ENCODE assay signal across 8 cellular contexts in the genomic region with DNA sequence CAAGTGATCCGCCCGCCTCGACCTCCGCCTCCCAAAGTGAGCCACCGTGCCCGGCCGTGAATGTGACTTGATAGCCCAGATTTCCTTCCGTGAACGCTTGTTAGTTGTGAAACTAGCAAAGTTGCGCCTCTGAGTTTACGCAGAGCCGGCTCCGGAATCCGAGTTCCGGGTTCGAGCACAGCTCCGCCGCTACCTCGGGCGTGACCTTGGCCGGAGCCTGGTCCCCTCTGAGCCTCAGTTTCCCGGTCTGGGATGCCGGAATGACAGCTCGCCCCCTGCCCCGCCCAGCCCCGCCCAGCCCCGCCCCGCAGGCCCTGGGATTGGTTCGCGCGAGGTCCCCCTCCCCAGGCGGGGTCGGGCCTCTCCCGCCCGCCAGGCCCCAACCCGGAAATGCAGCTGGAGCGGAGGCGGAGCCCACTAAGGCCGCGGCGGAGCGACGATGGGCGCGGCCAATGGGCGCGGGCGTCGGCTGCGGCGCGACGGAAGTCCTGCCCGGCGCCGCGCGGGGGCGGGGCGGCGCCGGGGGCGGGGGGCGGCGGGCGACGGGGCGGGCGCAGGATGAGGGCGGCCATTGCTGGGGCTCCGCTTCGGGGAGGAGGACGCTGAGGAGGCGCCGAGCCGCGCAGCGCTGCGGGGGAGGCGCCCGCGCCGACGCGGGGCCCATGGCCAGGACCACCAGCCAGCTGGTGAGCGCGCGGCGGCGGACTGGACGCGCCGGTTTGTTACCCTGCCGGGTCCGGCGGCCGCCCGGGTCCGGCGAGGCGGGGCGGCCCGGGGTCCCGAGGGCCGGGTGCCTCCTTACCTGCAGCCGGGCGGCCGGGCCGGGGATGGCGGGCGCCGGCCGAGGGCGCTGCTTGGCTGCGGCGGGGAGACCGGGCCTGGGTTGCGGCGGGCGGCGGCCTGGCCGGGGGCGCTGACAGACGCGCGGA. TPM values are rescaled to one million over a fixed set of nuclear protein-coding genes. Genes with fewer than 3 reads are reported as not detected.
DNase-seq lines count a peak whose midpoint lies in the region; ATAC-seq and TF ChIP-seq lines count a peak whose summit lies in the region.

A gene (plus strand): TSS at position 571 of the 929 bp plus-strand sequence. CDS start 92 bp downstream, at position 663.

- H3F3A ChIP-seq in Loucy (ENCODE audit: low read depth) (no peaks in the 10 kb centered on the region), neural cell (ENCODE audit: insufficient read depth, low read length, poor library complexity, severe bottlenecking) (no peaks in the 10 kb centered on the region)

- H3K27ac Mint-ChIP-seq in stimulated activated naive CD8-positive, alpha-beta T cell treated with anti-CD3 and anti-CD28 coated beads, Interleukin-15, amount 100 ng/mL, for 72 hours = peak within 1 kb of the TSS; percentile 95 to 97

- TF ChIP-seq CTCF in Loucy (conservative IDR thresholded peaks at IDR 0.05; ENCODE audit: low read length) = no peak
- TF ChIP-seq CTCF in fibroblast of the aortic adventitia (IDR thresholded peaks at IDR 0.05; ENCODE audit: insufficient read depth, low read length) = no peak
- no peak for TF ChIP-seq CTCF in neural cell (IDR thresholded peaks at IDR 0.05; ENCODE audit: poor library complexity, severe bottlenecking)

- no peaks in the 10 kb centered on the region for H3K36me3 ChIP-seq in H7 (replicated peaks; ENCODE audit: control insufficient read depth, insufficient read depth, low read length)
- no peaks in the 10 kb centered on the region for H3K36me3 ChIP-seq in Loucy (ENCODE audit: insufficient read depth, low read length)
- no peaks in the 10 kb centered on the region for H3K36me3 ChIP-seq in neural cell (ENCODE audit: insufficient read depth, low read length)

- H3K4me3 Mint-ChIP-seq in stimulated activated naive CD8-positive, alpha-beta T cell treated with anti-CD3 and anti-CD28 coated beads, Interleukin-15, amount 100 ng/mL, for 72 hours = peak within 1 kb of the TSS; percentile 88 to 94

- H2AFZ ChIP-seq in Loucy (ENCODE audit: low read length) (peak within 1 kb of the TSS; percentile 87), neural cell (ENCODE audit: low read depth, low read length) (no peak within 1 kb of the TSS)

- TF ChIP-seq RAD21 in neural cell (conservative IDR thresholded peaks at IDR 0.05) = no peak

- H3K9me3 Mint-ChIP-seq in stimulated activated naive CD8-positive, alpha-beta T cell treated with anti-CD3 and anti-CD28 coated beads, Interleukin-15, amount 100 ng/mL, for 72 hours = no peaks in the 10 kb centered on the region

- no peaks in the 10 kb centered on the region for H4K20me1 ChIP-seq in Loucy (ENCODE audit: insufficient read depth, low read length, poor library complexity, severe bottlenecking)
- no peaks in the 10 kb centered on the region for H4K20me1 ChIP-seq in neural cell (ENCODE audit: insufficient read depth)

- H3K27me3 ChIP-seq in H7 (ENCODE audit: control insufficient read depth, insufficient read depth, low read length) (no peaks in the 10 kb centered on the region), Loucy (ENCODE audit: insufficient read depth, low read length, poor library complexity, severe bottlenecking) (no peaks in the 10 kb centered on the region), neural cell (ENCODE audit: insufficient read depth, low read depth, low read length) (no peaks in the 10 kb centered on the region)

- peak within 1 kb of the TSS; percentile 69 for H3K4me2 ChIP-seq in Loucy (ENCODE audit: low read depth, low read length, poor library complexity, severe bottlenecking)
- peak within 1 kb of the TSS; percentile 55 for H3K4me2 ChIP-seq in neural cell (ENCODE audit: low read length)

- no peaks in the 10 kb centered on the region for H3K9me2 ChIP-seq in Loucy (replicated peaks; ENCODE audit: low read depth, low read length)
- H3K9me2 ChIP-seq in neural cell (ENCODE audit: insufficient read depth, low read length) = no peaks in the 10 kb centered on the region

- DNase-seq in EL (peak; percentile 94), H7 (peak; percentile 100), SHP77 (lab: John Stamatoyannopoulos, UW) (peak; percentile 84 to 90), fibroblast of the aortic adventitia (ENCODE audit: low read depth) (peak; percentile 90)
- DNase-seq in activated effector memory CD4-positive, alpha-beta T cell treated with Interleukin-2 at 50 U/mL for 16 hours = peak; percentile 96
- DNase-seq in stimulated activated naive CD8-positive, alpha-beta T cell treated with anti-CD3 and anti-CD28 coated beads, Interleukin-15, amount 100 ng/mL, for 72 hours = peak; percentile 95 to 96

- ATAC-seq in stimulated activated naive CD8-positive, alpha-beta T cell treated with anti-CD3 and anti-CD28 coated beads, Interleukin-15, amount 100 ng/mL, for 72 hours = peak; percentile 90

- H3K9ac ChIP-seq in Loucy (ENCODE audit: low read depth, low read length, poor library complexity, severe bottlenecking) (peak within 1 kb of the TSS; percentile 48), neural cell (ENCODE audit: low read length) (peak within 1 kb of the TSS; percentile 59)

- H3K79me2 ChIP-seq in Loucy (ENCODE audit: insufficient read depth, low read length) (peaks cover 14% of the 10 kb centered on the region; the same call in 1 of the 2 replicates), neural cell (replicated peaks; ENCODE audit: insufficient read depth, low read length) (peaks cover 12% of the 10 kb centered on the region)

- TF ChIP-seq EP300 in neural cell (conservative IDR thresholded peaks at IDR 0.05; ENCODE audit: poor library complexity, severe bottlenecking) = no peak

- peaks cover 1% of the 10 kb centered on the region for H3K4me1 ChIP-seq in Loucy (ENCODE audit: insufficient read depth, low read length, poor library complexity, severe bottlenecking)

- no peaks in the 10 kb centered on the region for H3K27me3 Mint-ChIP-seq in stimulated activated naive CD8-positive, alpha-beta T cell treated with anti-CD3 and anti-CD28 coated beads, Interleukin-15, amount 100 ng/mL, for 72 hours

- H3K4me1 Mint-ChIP-seq in stimulated activated naive CD8-positive, alpha-beta T cell treated with anti-CD3 and anti-CD28 coated beads, Interleukin-15, amount 100 ng/mL, for 72 hours = peaks cover 47% of the 10 kb centered on the region

- H3K9me3 ChIP-seq in Loucy (ENCODE audit: insufficient read depth, low read depth, low read length) (no peaks in the 10 kb centered on the region), neural cell (ENCODE audit: low read length) (no peaks in the 10 kb centered on the region)

- no peak within 1 kb of the TSS for H3K27ac ChIP-seq in neural cell (ENCODE audit: low read length)

- peak within 1 kb of the TSS; percentile 62 for H3K4me3 ChIP-seq in H7 (ENCODE audit: insufficient read depth, low read depth, low read length)
- peak within 1 kb of the TSS; percentile 75 for H3K4me3 ChIP-seq in Loucy (ENCODE audit: low read length, poor library complexity, severe bottlenecking)
- peak within 1 kb of the TSS; percentile 76 for H3K4me3 ChIP-seq in fibroblast of the aortic adventitia (ENCODE audit: low read depth, low read length)
- peak within 1 kb of the TSS; percentile 69 for H3K4me3 ChIP-seq in neural cell (ENCODE audit: low read length)

TF ChIP-seq in neural cell, 6 proteins besides CTCF, POLR2A, EP300 and RAD21:
- peak; percentile 62 for TF ChIP-seq POLR2AphosphoS5 (IDR thresholded peaks at IDR 0.05)
- TF ChIP-seq MXI1 (conservative IDR thresholded peaks at IDR 0.05; ENCODE audit: poor library complexity, severe bottlenecking) = peak; percentile 20
- TF ChIP-seq, protein P1, sequence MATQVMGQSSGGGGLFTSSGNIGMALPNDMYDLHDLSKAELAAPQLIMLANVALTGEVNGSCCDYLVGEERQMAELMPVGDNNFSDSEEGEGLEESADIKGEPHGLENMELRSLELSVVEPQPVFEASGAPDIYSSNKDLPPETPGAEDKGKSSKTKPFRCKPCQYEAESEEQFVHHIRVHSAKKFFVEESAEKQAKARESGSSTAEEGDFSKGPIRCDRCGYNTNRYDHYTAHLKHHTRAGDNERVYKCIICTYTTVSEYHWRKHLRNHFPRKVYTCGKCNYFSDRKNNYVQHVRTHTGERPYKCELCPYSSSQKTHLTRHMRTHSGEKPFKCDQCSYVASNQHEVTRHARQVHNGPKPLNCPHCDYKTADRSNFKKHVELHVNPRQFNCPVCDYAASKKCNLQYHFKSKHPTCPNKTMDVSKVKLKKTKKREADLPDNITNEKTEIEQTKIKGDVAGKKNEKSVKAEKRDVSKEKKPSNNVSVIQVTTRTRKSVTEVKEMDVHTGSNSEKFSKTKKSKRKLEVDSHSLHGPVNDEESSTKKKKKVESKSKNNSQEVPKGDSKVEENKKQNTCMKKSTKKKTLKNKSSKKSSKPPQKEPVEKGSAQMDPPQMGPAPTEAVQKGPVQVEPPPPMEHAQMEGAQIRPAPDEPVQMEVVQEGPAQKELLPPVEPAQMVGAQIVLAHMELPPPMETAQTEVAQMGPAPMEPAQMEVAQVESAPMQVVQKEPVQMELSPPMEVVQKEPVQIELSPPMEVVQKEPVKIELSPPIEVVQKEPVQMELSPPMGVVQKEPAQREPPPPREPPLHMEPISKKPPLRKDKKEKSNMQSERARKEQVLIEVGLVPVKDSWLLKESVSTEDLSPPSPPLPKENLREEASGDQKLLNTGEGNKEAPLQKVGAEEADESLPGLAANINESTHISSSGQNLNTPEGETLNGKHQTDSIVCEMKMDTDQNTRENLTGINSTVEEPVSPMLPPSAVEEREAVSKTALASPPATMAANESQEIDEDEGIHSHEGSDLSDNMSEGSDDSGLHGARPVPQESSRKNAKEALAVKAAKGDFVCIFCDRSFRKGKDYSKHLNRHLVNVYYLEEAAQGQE (IDR thresholded peaks at IDR 0.05; ENCODE audit: borderline replicate concordance) = no peak
- TF ChIP-seq EZH2 (IDR thresholded peaks at IDR 0.05; ENCODE audit: borderline replicate concordance, insufficient read depth, low read length, poor library complexity, severe bottlenecking) = no peak
- no peak for TF ChIP-seq SMC3 (conservative IDR thresholded peaks at IDR 0.05; ENCODE audit: poor library complexity)
- TF ChIP-seq TAF1 (IDR thresholded peaks at IDR 0.05; ENCODE audit: low read depth) = no peak
TF ChIP-seq in neural cell: peak in this region for 2.

RNA-seq across cellular contexts. Expression of the gene that starts here (rescaled TPM):
- 11.4 and 21.7 TPM in 2 replicates for total RNA-seq in H7 (2014; rRNA removed; shearing (Covaris generic))
- 27.9 and 29.9 TPM in 2 replicates for total RNA-seq in fibroblast of the aortic adventitia (ENCODE audit: low replicate concordance)
- 18.6 and 20.1 TPM in 2 replicates for polyA plus RNA-seq in neural cell
- 36.8 and 45.3 TPM in 2 replicates for polyA minus RNA-seq in neural cell
